9 cellular contexts compared by ENCODE assay signal in the genomic region with DNA sequence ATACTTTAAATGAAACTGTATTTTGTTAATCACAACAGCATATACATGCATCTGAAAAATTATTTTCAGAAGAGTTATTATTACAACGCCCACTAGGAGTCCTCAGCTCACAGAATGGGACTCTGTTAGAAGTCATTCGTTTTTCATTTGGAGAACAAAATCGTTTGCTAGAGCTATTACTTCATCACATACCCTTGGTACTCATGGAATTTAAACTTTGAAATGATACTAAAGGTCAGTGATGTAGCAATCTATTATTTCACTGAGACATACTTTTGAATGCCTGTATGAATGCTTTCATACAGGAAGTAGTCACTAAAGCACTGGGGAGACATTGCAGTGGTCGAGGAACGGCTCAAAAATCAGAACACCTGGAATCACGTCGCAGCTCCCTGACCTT.
DNase-seq lines count a peak whose midpoint lies in the region; ATAC-seq and TF ChIP-seq lines count a peak whose summit lies in the region.
"Had no signal": no experiment of that assay in that cellular context is flagged by ENCODE, and none has a peak within 500 bp of the region (broad histone marks: within the 10 kb centered on the region; RNA-seq: fewer than 3 reads in every experiment).

No MANE protein-coding gene starts in this region.

- H3K4me2 ChIP-seq in SU-DHL-6 (ENCODE audit: low read depth, low read length, poor library complexity, severe bottlenecking) = no peak overlapping the region

- no peaks in the 10 kb centered on the region for H4K20me1 ChIP-seq in SU-DHL-6 (ENCODE audit: low read depth, low read length)

- no peak for TF ChIP-seq EP300 in gastroesophageal sphincter (IDR thresholded peaks at IDR 0.05)

- H3K27ac ChIP-seq in SU-DHL-6 (ENCODE audit: low read depth, low read length) = no peak overlapping the region
- H3K27ac ChIP-seq in gastroesophageal sphincter = no peak overlapping the region
- H3K27ac ChIP-seq in spleen = peak overlapping the region in 2 of 8 donors; percentile 9 to 21

- no peak for TF ChIP-seq POLR2A in gastroesophageal sphincter (IDR thresholded peaks at IDR 0.05)
- no peak for TF ChIP-seq POLR2A in spleen (IDR thresholded peaks at IDR 0.05)

- H3K27me3 ChIP-seq in SU-DHL-6 (ENCODE audit: low read length) = no peaks in the 10 kb centered on the region
- no peaks in the 10 kb centered on the region for H3K27me3 ChIP-seq in gastroesophageal sphincter
- no peaks in the 10 kb centered on the region for H3K27me3 ChIP-seq in spleen (replicated peaks in 1 of 7)

- H3K4me3 ChIP-seq in SU-DHL-6 (ENCODE audit: insufficient read depth, low read length, poor library complexity, severe bottlenecking) (no peak overlapping the region), gastroesophageal sphincter (no peak overlapping the region), spleen (no peak overlapping the region)

- H3F3A ChIP-seq in SU-DHL-6 (ENCODE audit: insufficient read depth) = peaks cover 91% of the 10 kb centered on the region

- TF ChIP-seq CTCF in SU-DHL-6 (IDR thresholded peaks at IDR 0.05; ENCODE audit: insufficient read depth, low read length, poor library complexity, severe bottlenecking) (peak; percentile 32), gastroesophageal sphincter (IDR thresholded peaks at IDR 0.05) (peak; percentile 42 to 59 (median 44)), spleen (IDR thresholded peaks at IDR 0.05 in 8 of 11, conservative IDR thresholded peaks at IDR 0.05 in 3 of 11) (peak in 6 of 11 experiments; percentile 7 to 49 (median 37))

- H3K79me2 ChIP-seq in SU-DHL-6 (ENCODE audit: insufficient read depth, low read length) = no peaks in the 10 kb centered on the region

- peak; percentile 52 for ATAC-seq in HG03135 (IDR thresholded peaks at IDR 0.05; ENCODE audit: unreplicated experiment)
- ATAC-seq in gastroesophageal sphincter = peak; percentile 79
- ATAC-seq in GM21786 (IDR thresholded peaks at IDR 0.05; ENCODE audit: unreplicated experiment) = no peak

- no peak overlapping the region for H3K9ac ChIP-seq in SU-DHL-6 (ENCODE audit: low read length)

- H3K9me2 ChIP-seq in SU-DHL-6 (replicated peaks; ENCODE audit: insufficient read depth, low read length) = no peaks in the 10 kb centered on the region

- WGBS in gastroesophageal sphincter (ENCODE audit: low coverage in 1 of 2), 2 donors = 52 to 64% methylated on average over 6 to 7 of the region's 7 CpGs
- WGBS in spleen, 5 donors = 60 to 72% (median 65%) methylated on average over 7 of the region's 7 CpGs

- H3K36me3 ChIP-seq in SU-DHL-6 (ENCODE audit: low read length) (peaks cover 40% of the 10 kb centered on the region), gastroesophageal sphincter (peaks cover 0 to 44% of the 10 kb centered on the region in 2 donors), spleen (peaks cover 0 to 46% (median 21%) of the 10 kb centered on the region in 6 donors)

- H3K9me3 ChIP-seq in SU-DHL-6 (ENCODE audit: insufficient read depth, low read length) (no peaks in the 10 kb centered on the region), gastroesophageal sphincter (no peaks in the 10 kb centered on the region), spleen (no peaks in the 10 kb centered on the region)

- H3K4me1 ChIP-seq in gastroesophageal sphincter = peaks cover 0 to 28% (median 0%) of the 10 kb centered on the region in 3 donors
- peaks cover 0 to 21% (median 1%) of the 10 kb centered on the region in 6 donors for H3K4me1 ChIP-seq in spleen

- no peak overlapping the region for H2AFZ ChIP-seq in SU-DHL-6 (ENCODE audit: low read depth, low read length, severe bottlenecking)

- intact Hi-C loops in spleen (cut with DNase I; ENCODE audit: low total_unique reads) = no loop called here

- DNase-seq in NCI-H2227 (lab: John Stamatoyannopoulos, UW; ENCODE audit: unreplicated experiment) (peak; percentile 12), NCI-H2227 treated with DMSO at 0.1 percent for 48 hours (lab: John Stamatoyannopoulos, UW) (no peak), spleen (no peak), retina (no peak)
- DNase-seq: activated T-cell treated with anti-CD3 and anti-CD28 coated beads, Interleukin-2, amount 50 U/mL, for 4 hours had no signal
